Comparison of ENCODE assay signal across 8 cellular contexts in genomic region chr4:6688879-6689505, GRCh38. TPM values are rescaled to one million over a fixed set of nuclear protein-coding genes. Genes with fewer than 3 reads are reported as not detected.
DNase-seq lines count a peak whose midpoint lies in the region; ATAC-seq and TF ChIP-seq lines count a peak whose summit lies in the region.

No MANE protein-coding gene starts in this region.

- no peaks in the 10 kb centered on the region for H3K36me3 ChIP-seq in SJCRH30
- H3K36me3 ChIP-seq in heart left ventricle, result no peaks in the 10 kb centered on the region

- TF ChIP-seq POLR2A in heart left ventricle (IDR thresholded peaks at IDR 0.05), result no peak

- 45 to 66% (median 48%) methylated on average over 15 to 23 of the region's 23 CpGs for WGBS in heart left ventricle, 4 donors

- intact Hi-C loops in heart left ventricle (cut with DNase I), result no loop called here

- ATAC-seq in GM18499 (IDR thresholded peaks at IDR 0.05; ENCODE audit: insufficient read depth, unreplicated experiment) (peak; percentile 80), HG02981 (IDR thresholded peaks at IDR 0.05; ENCODE audit: unreplicated experiment) (peak; percentile 87), heart left ventricle (peak in 3 of 4 donors; percentile 36 to 78 (median 40))

- H3K4me3 ChIP-seq in SJCRH30 (peak overlapping the region; percentile 29), heart left ventricle (peak overlapping the region in 4 of 12 donors; percentile 1 to 43 (median 22))

- H3K27me3 ChIP-seq in SJCRH30 (no peaks in the 10 kb centered on the region), heart left ventricle (no peaks in the 10 kb centered on the region)

- H3K9me3 ChIP-seq in SJCRH30 (replicated peaks) (no peaks in the 10 kb centered on the region), heart left ventricle (no peaks in the 10 kb centered on the region)

- DNase-seq in SJCRH30 (peak; percentile 95 to 96), activated gamma-delta T cell (lab: John Stamatoyannopoulos, UW) (peak; percentile 32), heart left ventricle (peak in 2 of 5 donors; percentile 60 to 71), smooth muscle cell of the brain vasculature (ENCODE audit: low read depth, low spot score) (peak; percentile 88), NCI-H187 (lab: John Stamatoyannopoulos, UW) (no peak), NCI-H526 (lab: John Stamatoyannopoulos, UW) (no peak)

- H3K27ac ChIP-seq in SJCRH30 (peak overlapping the region; percentile 75), heart left ventricle (peak overlapping the region in 3 of 12 donors; percentile 19 to 81 (median 34))

- no peak for TF ChIP-seq CTCF in heart left ventricle (IDR thresholded peaks at IDR 0.05)

- H3K4me1 ChIP-seq in SJCRH30 (peaks cover 34% of the 10 kb centered on the region), heart left ventricle (peaks cover 0 to 35% (median 0%) of the 10 kb centered on the region in 12 donors)

RNA-seq across cellular contexts. Expression of gene S100P, which starts 4.7 kb away (rescaled TPM):
- total RNA-seq in SJCRH30 (2014; rRNA removed; shearing (Covaris generic)), result 0.13 and 0.18 TPM in 2 replicates
- total RNA-seq in heart left ventricle, result 1 to 10 TPM in 3 of 9 donors, under 1 TPM in 4, not detected in 2; 0.62 to 4.1 (median 0.87) TPM
- under 1 TPM; 0.19 to 0.46 TPM for polyA plus RNA-seq in heart left ventricle

RNA-seq across cellular contexts. Expression of gene MRFAP1L1, which starts 20.7 kb away (rescaled TPM):
- 88.4 and 88.7 TPM in 2 replicates for total RNA-seq in SJCRH30 (2014; rRNA removed; shearing (Covaris generic))
- 10 to 100 TPM; 38.2 to 50.7 (median 41.3) TPM for total RNA-seq in heart left ventricle
- polyA plus RNA-seq in heart left ventricle, result 10 to 100 TPM; 69.9 to 77.2 TPM

RNA-seq across cellular contexts. Expression of gene BLOC1S4, which starts 27.0 kb away (rescaled TPM):
- total RNA-seq in SJCRH30 (2014; rRNA removed; shearing (Covaris generic)), result 17.2 and 18.2 TPM in 2 replicates
- 10 to 100 TPM in 1 of 9 donors, 1 to 10 TPM in 8; 5.8 to 14.1 (median 7.8) TPM for total RNA-seq in heart left ventricle
- polyA plus RNA-seq in heart left ventricle, result 1 to 10 TPM; 4.4 to 6.3 TPM

RNA-seq across cellular contexts. Expression of gene MRFAP1, which starts 48.5 kb away (rescaled TPM):
- total RNA-seq in SJCRH30 (2014; rRNA removed; shearing (Covaris generic)), result 306 and 313 TPM in 2 replicates
- 100 to 1,000 TPM; 162 to 300 (median 239) TPM for total RNA-seq in heart left ventricle
- polyA plus RNA-seq in heart left ventricle, result 100 to 1,000 TPM; 239 to 514 TPM

Comparison
In these comparisons a context has a peak if more than half of its experiments do, and no peak if none do; other contexts are left out.
1. DNase-seq: peak in SJCRH30 (2 of 2), activated gamma-delta T cell (single experiment) and smooth muscle cell of the brain vasculature (single experiment); none in NCI-H187 (0 of 2) and NCI-H526 (0 of 2).
2. Peak in every context shown above with its lines, with median percentiles within 50 percentile points of each other: ATAC-seq.